1 cellular context compared by ENCODE assay signal in the genomic region with DNA sequence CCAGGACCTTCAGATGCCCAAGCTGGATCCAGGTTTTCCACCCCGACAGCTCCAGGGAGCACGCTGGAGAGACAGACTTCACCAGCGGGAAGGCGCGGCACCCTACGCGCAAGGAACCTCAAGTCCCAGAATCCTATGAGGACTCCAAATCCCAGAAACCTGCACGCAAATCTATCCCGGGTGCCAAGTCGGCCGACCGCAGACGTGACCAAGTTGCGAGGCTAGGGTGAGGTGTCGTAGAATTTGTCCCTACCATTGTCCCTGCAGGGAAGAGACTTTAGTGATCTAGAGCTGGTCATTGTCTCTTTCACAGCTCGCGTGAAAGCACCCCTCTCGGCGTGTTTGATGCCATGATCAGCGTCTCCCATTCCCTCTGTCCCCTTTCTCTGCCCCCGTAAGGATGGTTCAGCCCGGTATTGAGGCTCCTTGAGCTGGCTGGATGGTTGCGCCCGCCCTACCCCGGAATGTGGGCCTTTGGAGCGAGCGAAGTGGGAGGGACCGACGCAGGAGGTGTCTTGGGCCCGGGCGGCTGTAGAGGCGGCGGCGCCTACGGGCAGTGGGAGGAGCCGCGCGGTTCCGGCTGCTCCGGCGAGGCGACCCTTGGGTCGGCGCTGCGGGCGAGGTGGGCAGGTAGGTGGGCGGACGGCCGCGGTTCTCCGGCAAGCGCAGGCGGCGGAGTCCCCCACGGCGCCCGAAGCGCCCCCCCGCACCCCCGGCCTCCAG.
A peak's percentile ranks its signal among the peaks of the same experiment; 100 is the strongest.
TF ChIP-seq lines count a peak whose summit lies in the region.

A gene (plus strand): TSS at position 501 of the 723 bp plus-strand sequence. CDS start 246 bp downstream, outside the sequence.

TF ChIP-seq in HepG2, 621 proteins besides CTCF, POLR2A, EP300 and RAD21 (continued from another document and continues in another):
- peak; percentile 29; the same call in 1 of the 2 replicates for TF ChIP-seq RXRA (CRISPR knock-in tag; IDR thresholded peaks at IDR 0.05)
- 0 out of 2 replicates have a peak, but pooled peaks have one; percentile 35 for TF ChIP-seq ZNF598 (CRISPR knock-in tag; IDR thresholded peaks at IDR 0.05; ENCODE audit: borderline replicate concordance)
- TF ChIP-seq REXO4 (CRISPR knock-in tag; IDR thresholded peaks at IDR 0.05; ENCODE audit: borderline replicate concordance), result no peak
- no peak for TF ChIP-seq ZBTB21 (CRISPR knock-in tag; IDR thresholded peaks at IDR 0.05)
- TF ChIP-seq KLF16 (CRISPR knock-in tag; IDR thresholded peaks at IDR 0.05), result peak in 1 of 2 experiments; percentile 68; a peak in 1 of 4 replicates
- TF ChIP-seq ZNF891 (CRISPR knock-in tag; IDR thresholded peaks at IDR 0.05), result peak; percentile 85
- TF ChIP-seq DMAP1 (CRISPR knock-in tag; IDR thresholded peaks at IDR 0.05), result 0 out of 2 replicates have a peak, but pooled peaks have one; percentile 43
- TF ChIP-seq, protein P1, sequence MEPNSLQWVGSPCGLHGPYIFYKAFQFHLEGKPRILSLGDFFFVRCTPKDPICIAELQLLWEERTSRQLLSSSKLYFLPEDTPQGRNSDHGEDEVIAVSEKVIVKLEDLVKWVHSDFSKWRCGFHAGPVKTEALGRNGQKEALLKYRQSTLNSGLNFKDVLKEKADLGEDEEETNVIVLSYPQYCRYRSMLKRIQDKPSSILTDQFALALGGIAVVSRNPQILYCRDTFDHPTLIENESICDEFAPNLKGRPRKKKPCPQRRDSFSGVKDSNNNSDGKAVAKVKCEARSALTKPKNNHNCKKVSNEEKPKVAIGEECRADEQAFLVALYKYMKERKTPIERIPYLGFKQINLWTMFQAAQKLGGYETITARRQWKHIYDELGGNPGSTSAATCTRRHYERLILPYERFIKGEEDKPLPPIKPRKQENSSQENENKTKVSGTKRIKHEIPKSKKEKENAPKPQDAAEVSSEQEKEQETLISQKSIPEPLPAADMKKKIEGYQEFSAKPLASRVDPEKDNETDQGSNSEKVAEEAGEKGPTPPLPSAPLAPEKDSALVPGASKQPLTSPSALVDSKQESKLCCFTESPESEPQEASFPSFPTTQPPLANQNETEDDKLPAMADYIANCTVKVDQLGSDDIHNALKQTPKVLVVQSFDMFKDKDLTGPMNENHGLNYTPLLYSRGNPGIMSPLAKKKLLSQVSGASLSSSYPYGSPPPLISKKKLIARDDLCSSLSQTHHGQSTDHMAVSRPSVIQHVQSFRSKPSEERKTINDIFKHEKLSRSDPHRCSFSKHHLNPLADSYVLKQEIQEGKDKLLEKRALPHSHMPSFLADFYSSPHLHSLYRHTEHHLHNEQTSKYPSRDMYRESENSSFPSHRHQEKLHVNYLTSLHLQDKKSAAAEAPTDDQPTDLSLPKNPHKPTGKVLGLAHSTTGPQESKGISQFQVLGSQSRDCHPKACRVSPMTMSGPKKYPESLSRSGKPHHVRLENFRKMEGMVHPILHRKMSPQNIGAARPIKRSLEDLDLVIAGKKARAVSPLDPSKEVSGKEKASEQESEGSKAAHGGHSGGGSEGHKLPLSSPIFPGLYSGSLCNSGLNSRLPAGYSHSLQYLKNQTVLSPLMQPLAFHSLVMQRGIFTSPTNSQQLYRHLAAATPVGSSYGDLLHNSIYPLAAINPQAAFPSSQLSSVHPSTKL (CRISPR knock-in tag; IDR thresholded peaks at IDR 0.05), result peak; percentile 56; the same call in 1 of the 2 replicates
- peak; percentile 33 for TF ChIP-seq SPEN (CRISPR knock-in tag; IDR thresholded peaks at IDR 0.05; ENCODE audit: low read depth)
- no peak for TF ChIP-seq GABPA (IDR thresholded peaks at IDR 0.05; ENCODE audit: low read depth, low read length)
- peak; percentile 70 for TF ChIP-seq GABPA (CRISPR knock-in tag; IDR thresholded peaks at IDR 0.05; ENCODE audit: low read depth)
- TF ChIP-seq RORA (CRISPR knock-in tag; IDR thresholded peaks at IDR 0.05), result no peak
- TF ChIP-seq, protein P2, sequence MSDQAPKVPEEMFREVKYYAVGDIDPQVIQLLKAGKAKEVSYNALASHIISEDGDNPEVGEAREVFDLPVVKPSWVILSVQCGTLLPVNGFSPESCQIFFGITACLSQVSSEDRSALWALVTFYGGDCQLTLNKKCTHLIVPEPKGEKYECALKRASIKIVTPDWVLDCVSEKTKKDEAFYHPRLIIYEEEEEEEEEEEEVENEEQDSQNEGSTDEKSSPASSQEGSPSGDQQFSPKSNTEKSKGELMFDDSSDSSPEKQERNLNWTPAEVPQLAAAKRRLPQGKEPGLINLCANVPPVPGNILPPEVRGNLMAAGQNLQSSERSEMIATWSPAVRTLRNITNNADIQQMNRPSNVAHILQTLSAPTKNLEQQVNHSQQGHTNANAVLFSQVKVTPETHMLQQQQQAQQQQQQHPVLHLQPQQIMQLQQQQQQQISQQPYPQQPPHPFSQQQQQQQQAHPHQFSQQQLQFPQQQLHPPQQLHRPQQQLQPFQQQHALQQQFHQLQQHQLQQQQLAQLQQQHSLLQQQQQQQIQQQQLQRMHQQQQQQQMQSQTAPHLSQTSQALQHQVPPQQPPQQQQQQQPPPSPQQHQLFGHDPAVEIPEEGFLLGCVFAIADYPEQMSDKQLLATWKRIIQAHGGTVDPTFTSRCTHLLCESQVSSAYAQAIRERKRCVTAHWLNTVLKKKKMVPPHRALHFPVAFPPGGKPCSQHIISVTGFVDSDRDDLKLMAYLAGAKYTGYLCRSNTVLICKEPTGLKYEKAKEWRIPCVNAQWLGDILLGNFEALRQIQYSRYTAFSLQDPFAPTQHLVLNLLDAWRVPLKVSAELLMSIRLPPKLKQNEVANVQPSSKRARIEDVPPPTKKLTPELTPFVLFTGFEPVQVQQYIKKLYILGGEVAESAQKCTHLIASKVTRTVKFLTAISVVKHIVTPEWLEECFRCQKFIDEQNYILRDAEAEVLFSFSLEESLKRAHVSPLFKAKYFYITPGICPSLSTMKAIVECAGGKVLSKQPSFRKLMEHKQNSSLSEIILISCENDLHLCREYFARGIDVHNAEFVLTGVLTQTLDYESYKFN (CRISPR knock-in tag; conservative IDR thresholded peaks at IDR 0.05), result peak; percentile 64
- TF ChIP-seq, protein P3, sequence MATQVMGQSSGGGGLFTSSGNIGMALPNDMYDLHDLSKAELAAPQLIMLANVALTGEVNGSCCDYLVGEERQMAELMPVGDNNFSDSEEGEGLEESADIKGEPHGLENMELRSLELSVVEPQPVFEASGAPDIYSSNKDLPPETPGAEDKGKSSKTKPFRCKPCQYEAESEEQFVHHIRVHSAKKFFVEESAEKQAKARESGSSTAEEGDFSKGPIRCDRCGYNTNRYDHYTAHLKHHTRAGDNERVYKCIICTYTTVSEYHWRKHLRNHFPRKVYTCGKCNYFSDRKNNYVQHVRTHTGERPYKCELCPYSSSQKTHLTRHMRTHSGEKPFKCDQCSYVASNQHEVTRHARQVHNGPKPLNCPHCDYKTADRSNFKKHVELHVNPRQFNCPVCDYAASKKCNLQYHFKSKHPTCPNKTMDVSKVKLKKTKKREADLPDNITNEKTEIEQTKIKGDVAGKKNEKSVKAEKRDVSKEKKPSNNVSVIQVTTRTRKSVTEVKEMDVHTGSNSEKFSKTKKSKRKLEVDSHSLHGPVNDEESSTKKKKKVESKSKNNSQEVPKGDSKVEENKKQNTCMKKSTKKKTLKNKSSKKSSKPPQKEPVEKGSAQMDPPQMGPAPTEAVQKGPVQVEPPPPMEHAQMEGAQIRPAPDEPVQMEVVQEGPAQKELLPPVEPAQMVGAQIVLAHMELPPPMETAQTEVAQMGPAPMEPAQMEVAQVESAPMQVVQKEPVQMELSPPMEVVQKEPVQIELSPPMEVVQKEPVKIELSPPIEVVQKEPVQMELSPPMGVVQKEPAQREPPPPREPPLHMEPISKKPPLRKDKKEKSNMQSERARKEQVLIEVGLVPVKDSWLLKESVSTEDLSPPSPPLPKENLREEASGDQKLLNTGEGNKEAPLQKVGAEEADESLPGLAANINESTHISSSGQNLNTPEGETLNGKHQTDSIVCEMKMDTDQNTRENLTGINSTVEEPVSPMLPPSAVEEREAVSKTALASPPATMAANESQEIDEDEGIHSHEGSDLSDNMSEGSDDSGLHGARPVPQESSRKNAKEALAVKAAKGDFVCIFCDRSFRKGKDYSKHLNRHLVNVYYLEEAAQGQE (IDR thresholded peaks at IDR 0.05; ENCODE audit: borderline replicate concordance in 1 of 2, low read depth in 1 of 2, low read length in 2 of 2), result peak in 1 of 2 experiments; percentile 42; a peak in 1 of 4 replicates
- peak; percentile 78 for TF ChIP-seq FOXC1 (CRISPR knock-in tag; IDR thresholded peaks at IDR 0.05; ENCODE audit: borderline replicate concordance)
- TF ChIP-seq, protein P4, sequence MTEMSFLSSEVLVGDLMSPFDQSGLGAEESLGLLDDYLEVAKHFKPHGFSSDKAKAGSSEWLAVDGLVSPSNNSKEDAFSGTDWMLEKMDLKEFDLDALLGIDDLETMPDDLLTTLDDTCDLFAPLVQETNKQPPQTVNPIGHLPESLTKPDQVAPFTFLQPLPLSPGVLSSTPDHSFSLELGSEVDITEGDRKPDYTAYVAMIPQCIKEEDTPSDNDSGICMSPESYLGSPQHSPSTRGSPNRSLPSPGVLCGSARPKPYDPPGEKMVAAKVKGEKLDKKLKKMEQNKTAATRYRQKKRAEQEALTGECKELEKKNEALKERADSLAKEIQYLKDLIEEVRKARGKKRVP (CRISPR knock-in tag; IDR thresholded peaks at IDR 0.05), result no peak
- no peak for TF ChIP-seq RFX5 (IDR thresholded peaks at IDR 0.05; ENCODE audit: low read depth, low read length)
- peak; percentile 90 for TF ChIP-seq CREM (IDR thresholded peaks at IDR 0.05)
- TF ChIP-seq CREM (CRISPR knock-in tag; IDR thresholded peaks at IDR 0.05), result no peak
- TF ChIP-seq, protein P5, sequence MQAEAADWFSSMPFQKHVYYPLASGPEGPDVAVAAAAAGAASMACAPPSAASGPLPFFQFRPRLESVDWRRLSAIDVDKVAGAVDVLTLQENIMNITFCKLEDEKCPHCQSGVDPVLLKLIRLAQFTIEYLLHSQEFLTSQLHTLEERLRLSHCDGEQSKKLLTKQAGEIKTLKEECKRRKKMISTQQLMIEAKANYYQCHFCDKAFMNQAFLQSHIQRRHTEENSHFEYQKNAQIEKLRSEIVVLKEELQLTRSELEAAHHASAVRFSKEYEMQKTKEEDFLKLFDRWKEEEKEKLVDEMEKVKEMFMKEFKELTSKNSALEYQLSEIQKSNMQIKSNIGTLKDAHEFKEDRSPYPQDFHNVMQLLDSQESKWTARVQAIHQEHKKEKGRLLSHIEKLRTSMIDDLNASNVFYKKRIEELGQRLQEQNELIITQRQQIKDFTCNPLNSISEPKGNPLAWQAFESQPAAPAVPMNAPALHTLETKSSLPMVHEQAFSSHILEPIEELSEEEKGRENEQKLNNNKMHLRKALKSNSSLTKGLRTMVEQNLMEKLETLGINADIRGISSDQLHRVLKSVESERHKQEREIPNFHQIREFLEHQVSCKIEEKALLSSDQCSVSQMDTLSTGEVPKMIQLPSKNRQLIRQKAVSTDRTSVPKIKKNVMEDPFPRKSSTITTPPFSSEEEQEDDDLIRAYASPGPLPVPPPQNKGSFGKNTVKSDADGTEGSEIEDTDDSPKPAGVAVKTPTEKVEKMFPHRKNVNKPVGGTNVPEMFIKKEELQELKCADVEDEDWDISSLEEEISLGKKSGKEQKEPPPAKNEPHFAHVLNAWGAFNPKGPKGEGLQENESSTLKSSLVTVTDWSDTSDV (CRISPR knock-in tag; IDR thresholded peaks at IDR 0.05), result peak; percentile 75; the same call in 1 of the 2 replicates
- peak; percentile 89 for TF ChIP-seq RBFOX2 (IDR thresholded peaks at IDR 0.05; ENCODE audit: low read depth, low read length)
- TF ChIP-seq ZNF556 (CRISPR knock-in tag; IDR thresholded peaks at IDR 0.05; ENCODE audit: borderline replicate concordance), result peak; percentile 30; the same call in 1 of the 2 replicates
- TF ChIP-seq ZNF724P (CRISPR knock-in tag; IDR thresholded peaks at IDR 0.05; ENCODE audit: borderline replicate concordance), result peak; percentile 21; the same call in 1 of the 2 replicates
- TF ChIP-seq, protein P6, sequence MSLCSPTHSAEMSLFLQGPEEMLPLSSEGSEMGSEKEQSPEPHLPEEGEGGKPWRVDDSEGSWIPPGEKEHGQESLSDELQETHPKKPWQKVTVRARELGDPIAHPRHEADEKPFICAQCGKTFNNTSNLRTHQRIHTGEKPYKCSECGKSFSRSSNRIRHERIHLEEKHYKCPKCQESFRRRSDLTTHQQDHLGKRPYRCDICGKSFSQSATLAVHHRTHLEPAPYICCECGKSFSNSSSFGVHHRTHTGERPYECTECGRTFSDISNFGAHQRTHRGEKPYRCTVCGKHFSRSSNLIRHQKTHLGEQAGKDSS (CRISPR knock-in tag; IDR thresholded peaks at IDR 0.05; ENCODE audit: borderline replicate concordance, low read depth), result 0 out of 2 replicates have a peak, but pooled peaks have one; percentile 21
- no peak for TF ChIP-seq ZNF550 (CRISPR knock-in tag; IDR thresholded peaks at IDR 0.05; ENCODE audit: borderline replicate concordance)
- TF ChIP-seq, protein P7, sequence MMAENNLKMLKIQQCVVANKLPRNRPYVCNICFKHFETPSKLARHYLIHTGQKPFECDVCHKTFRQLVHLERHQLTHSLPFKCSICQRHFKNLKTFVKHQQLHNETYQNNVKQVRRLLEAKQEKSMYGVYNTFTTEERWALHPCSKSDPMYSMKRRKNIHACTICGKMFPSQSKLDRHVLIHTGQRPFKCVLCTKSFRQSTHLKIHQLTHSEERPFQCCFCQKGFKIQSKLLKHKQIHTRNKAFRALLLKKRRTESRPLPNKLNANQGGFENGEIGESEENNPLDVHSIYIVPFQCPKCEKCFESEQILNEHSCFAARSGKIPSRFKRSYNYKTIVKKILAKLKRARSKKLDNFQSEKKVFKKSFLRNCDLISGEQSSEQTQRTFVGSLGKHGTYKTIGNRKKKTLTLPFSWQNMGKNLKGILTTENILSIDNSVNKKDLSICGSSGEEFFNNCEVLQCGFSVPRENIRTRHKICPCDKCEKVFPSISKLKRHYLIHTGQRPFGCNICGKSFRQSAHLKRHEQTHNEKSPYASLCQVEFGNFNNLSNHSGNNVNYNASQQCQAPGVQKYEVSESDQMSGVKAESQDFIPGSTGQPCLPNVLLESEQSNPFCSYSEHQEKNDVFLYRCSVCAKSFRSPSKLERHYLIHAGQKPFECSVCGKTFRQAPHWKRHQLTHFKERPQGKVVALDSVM (CRISPR knock-in tag; IDR thresholded peaks at IDR 0.05), result peak; percentile 41
- TF ChIP-seq XRCC5 (optimal IDR thresholded peaks at IDR 0.05; ENCODE audit: low read length), result peak; percentile 52
- TF ChIP-seq TBX3 (IDR thresholded peaks at IDR 0.05; ENCODE audit: borderline replicate concordance), result peak; percentile 79; the same call in 1 of the 2 replicates
- TF ChIP-seq, protein P8, sequence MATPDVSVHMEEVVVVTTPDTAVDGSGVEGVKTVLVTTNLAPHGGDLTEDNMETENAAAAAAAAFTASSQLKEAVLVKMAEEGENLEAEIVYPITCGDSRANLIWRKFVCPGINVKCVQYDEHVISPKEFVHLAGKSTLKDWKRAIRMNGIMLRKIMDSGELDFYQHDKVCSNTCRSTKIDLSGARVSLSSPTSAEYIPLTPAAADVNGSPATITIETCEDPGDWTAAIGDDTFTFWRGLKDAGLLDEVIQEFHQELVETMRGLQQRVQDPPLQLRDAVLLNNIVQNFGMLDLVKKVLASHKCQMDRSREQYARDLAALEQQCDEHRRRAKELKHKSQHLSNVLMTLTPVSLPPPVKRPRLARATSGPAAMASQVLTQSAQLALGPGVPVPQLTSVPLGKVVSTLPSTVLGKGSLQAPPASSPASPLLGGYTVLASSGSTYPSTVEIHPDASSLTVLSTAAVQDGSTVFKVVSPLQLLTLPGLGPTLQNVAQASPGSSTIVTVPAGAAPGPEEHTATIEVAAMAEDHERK (CRISPR knock-in tag; IDR thresholded peaks at IDR 0.05; ENCODE audit: low read depth), result 0 out of 2 replicates have a peak, but pooled peaks have one; percentile 53
- peak; percentile 61 for TF ChIP-seq GATAD1 (CRISPR knock-in tag; IDR thresholded peaks at IDR 0.05)
- 0 out of 2 replicates have a peak, but pooled peaks have one; percentile 35 for TF ChIP-seq ETV6 (CRISPR knock-in tag; conservative IDR thresholded peaks at IDR 0.05)
- TF ChIP-seq KAT8 (CRISPR knock-in tag; IDR thresholded peaks at IDR 0.05), result peak; percentile 60; the same call in 1 of the 2 replicates
- peak; percentile 76 for TF ChIP-seq PHF8 (CRISPR knock-in tag; IDR thresholded peaks at IDR 0.05)
